ENCODE assay signal across 8 cellular contexts in the genomic region with DNA sequence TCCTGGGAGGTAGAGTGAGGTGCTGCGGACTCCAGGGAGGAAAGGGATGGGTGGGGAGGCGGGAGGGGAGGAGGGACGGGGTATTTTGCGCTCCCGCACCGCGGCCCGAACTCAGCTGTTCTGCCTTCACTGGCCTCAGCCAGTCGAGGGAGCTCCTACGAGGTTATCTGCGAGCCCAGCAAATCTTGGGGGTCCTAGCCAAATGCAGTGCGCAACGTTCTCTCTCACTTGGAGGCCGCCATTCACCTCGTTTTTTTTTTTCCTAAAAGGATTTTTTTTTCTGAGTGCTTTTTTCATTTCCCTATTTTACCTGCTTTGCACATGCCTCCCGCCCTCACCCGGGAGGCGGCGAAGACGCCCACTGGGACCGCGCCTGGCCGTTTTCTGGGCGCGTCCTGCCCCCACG. TPM values are rescaled to one million over a fixed set of nuclear protein-coding genes. Genes with fewer than 3 reads are reported as not detected.
A peak's percentile ranks its signal among the peaks of the same experiment; 100 is the strongest.
DNase-seq lines count a peak whose midpoint lies in the region; ATAC-seq, FAIRE-seq and TF ChIP-seq lines count a peak whose summit lies in the region.

No MANE protein-coding gene starts in this region.

- H3K9me3 ChIP-seq in Caco-2, result no peaks in the 10 kb centered on the region
- H3K9me3 ChIP-seq in Karpas-422 (ENCODE audit: low read length), result no peaks in the 10 kb centered on the region
- H3K9me3 ChIP-seq in naive thymus-derived CD4-positive, alpha-beta T cell (ENCODE audit: control insufficient read depth in 2 of 3, low read length in 3 of 3), result no peaks in the 10 kb centered on the region

- H3K36me3 Mint-ChIP-seq in Caco-2 (ENCODE audit: insufficient read depth, unreplicated experiment), result peaks cover 47% of the 10 kb centered on the region
- peaks cover 0 to 10% (median 0%) of the 10 kb centered on the region in 5 donors for H3K36me3 Mint-ChIP-seq in naive thymus-derived CD4-positive, alpha-beta T cell

- DNase-seq in Caco-2 (no peak), Karpas-422 (no peak), choroid plexus epithelial cell (ENCODE audit: low read depth) (peak; percentile 9), SKM-1 treated with dmso at 0.1 percent for 144 hours (lab: John Stamatoyannopoulos, UW; ENCODE audit: unreplicated experiment) (no peak), UCSD-AML1 (lab: John Stamatoyannopoulos, UW; ENCODE audit: unreplicated experiment) (no peak), RCC 7860 (ENCODE audit: low spot score) (no peak)
- DNase-seq in naive thymus-derived CD4-positive, alpha-beta T cell, result peak in 3 of 9 donors; percentile 8 to 27 (median 8)

- H3K27me3 Mint-ChIP-seq in Caco-2 (ENCODE audit: insufficient read depth, unreplicated experiment), result no peaks in the 10 kb centered on the region
- peaks cover 26 to 58% (median 36%) of the 10 kb centered on the region in 5 donors for H3K27me3 Mint-ChIP-seq in naive thymus-derived CD4-positive, alpha-beta T cell

- peak overlapping the region; percentile 87 for H3K9ac ChIP-seq in Karpas-422 (ENCODE audit: low read length)

- peaks cover 34% of the 10 kb centered on the region for H4K20me1 ChIP-seq in Karpas-422 (ENCODE audit: insufficient read depth, low read depth, low read length)

- H3K4me3 Mint-ChIP-seq in Caco-2 (ENCODE audit: unreplicated experiment), result peak overlapping the region; percentile 93
- H3K4me3 Mint-ChIP-seq in naive thymus-derived CD4-positive, alpha-beta T cell, result peak overlapping the region; percentile 86 to 96 (median 89)

- no peaks in the 10 kb centered on the region for H3K9me3 Mint-ChIP-seq in Caco-2 (ENCODE audit: unreplicated experiment)
- H3K9me3 Mint-ChIP-seq in naive thymus-derived CD4-positive, alpha-beta T cell, result no peaks in the 10 kb centered on the region

- CTCF ChIA-PET in Caco-2 (lab: Charles Lee), result interaction anchor here (1.1 to 1.5 kb wide), 2 partner anchors 13 to 314 kb away, joined by 3 to 5 read pairs; no protein-coding TSS in a partner anchor
- CTCF ChIA-PET in naive thymus-derived CD4-positive, alpha-beta T cell (lab: Charles Lee), result interaction anchor here (0.6 to 0.7 kb wide), 2 partner anchors 24 to 316 kb away, joined by 3 to 4 read pairs; no protein-coding TSS in a partner anchor

- H3K4me3 ChIP-seq in Caco-2 (ENCODE audit: low read depth, low read length) (peak overlapping the region; percentile 99), Karpas-422 (ENCODE audit: low read length) (peak overlapping the region; percentile 97), choroid plexus epithelial cell (ENCODE audit: low read depth, low read length) (peak overlapping the region; percentile 86)
- H3K4me3 ChIP-seq in naive thymus-derived CD4-positive, alpha-beta T cell (ENCODE audit: low read length), result peak overlapping the region; percentile 87

- H3K79me2 ChIP-seq in Karpas-422 (ENCODE audit: low read length), result peaks cover 38% of the 10 kb centered on the region

- TF ChIP-seq CTCF in Caco-2 (IDR thresholded peaks at IDR 0.05; ENCODE audit: insufficient read depth in 1 of 2, low read depth in 1 of 2, low read length in 1 of 2, severe bottlenecking in 1 of 2, unreplicated experiment in 1 of 2) (no peak), choroid plexus epithelial cell (conservative IDR thresholded peaks at IDR 0.05; ENCODE audit: low read depth, low read length) (no peak)

- H3K4me1 ChIP-seq in Caco-2 (no peaks in the 10 kb centered on the region), Karpas-422 (ENCODE audit: low read length) (peaks cover 70% of the 10 kb centered on the region)
- peaks cover 19 to 35% of the 10 kb centered on the region in 2 donors for H3K4me1 ChIP-seq in naive thymus-derived CD4-positive, alpha-beta T cell (ENCODE audit: control insufficient read depth in 2 of 2, insufficient read depth in 2 of 2, low read length in 2 of 2)

- no peak overlapping the region for H3K27ac Mint-ChIP-seq in Caco-2 (ENCODE audit: unreplicated experiment)
- H3K27ac Mint-ChIP-seq in naive thymus-derived CD4-positive, alpha-beta T cell, result peak overlapping the region in 2 of 9 donors; percentile 67 to 78

- H3K36me3 ChIP-seq in Caco-2 (ENCODE audit: control insufficient read depth, insufficient read depth, low read length) (peaks cover 1% of the 10 kb centered on the region; the same call in 1 of the 2 replicates), Karpas-422 (ENCODE audit: insufficient read depth, low read length) (peaks cover 15% of the 10 kb centered on the region)
- peaks cover 0 to 6% (median 0%) of the 10 kb centered on the region in 3 experiments for H3K36me3 ChIP-seq in naive thymus-derived CD4-positive, alpha-beta T cell (ENCODE audit: control insufficient read depth in 2 of 3, insufficient read depth in 3 of 3, low read length in 3 of 3)

- H3K9me2 ChIP-seq in Karpas-422 (replicated peaks; ENCODE audit: insufficient read depth, low read length), result no peaks in the 10 kb centered on the region

- H3K27ac ChIP-seq in Karpas-422 (ENCODE audit: low read length), result peak overlapping the region; percentile 76
- peak overlapping the region; percentile 25 for H3K27ac ChIP-seq in naive thymus-derived CD4-positive, alpha-beta T cell (ENCODE audit: low read depth, low read length)

- POLR2A ChIA-PET in Caco-2 (lab: Charles Lee), result no interaction called here
- POLR2A ChIA-PET in naive thymus-derived CD4-positive, alpha-beta T cell (lab: Charles Lee), result interaction anchor here (1.2 to 1.5 kb wide), 2 partner anchors 14 to 38 kb away, joined by 4 to 7 read pairs; no protein-coding TSS in a partner anchor

- peaks cover 11% of the 10 kb centered on the region for H3K4me1 Mint-ChIP-seq in Caco-2 (ENCODE audit: low read depth, unreplicated experiment)
- H3K4me1 Mint-ChIP-seq in naive thymus-derived CD4-positive, alpha-beta T cell, result peaks cover 25 to 52% (median 32%) of the 10 kb centered on the region in 7 donors

- H2AFZ ChIP-seq in Karpas-422 (ENCODE audit: low read length), result peak overlapping the region; percentile 36; the same call in 1 of the 2 replicates

- BruUV-seq in Caco-2 (replicated peaks; lab: Mats Ljungman, UMichigan), result TSS peak; percentile 47

- ATAC-seq in naive thymus-derived CD4-positive, alpha-beta T cell, result no peak
- ATAC-seq in GM21825 (IDR thresholded peaks at IDR 0.05; ENCODE audit: unreplicated experiment), result no peak

- FAIRE-seq in RCC 7860 (lab: Jason Lieb, UNC), result no peak

- H3K27me3 ChIP-seq in Caco-2 (replicated peaks; ENCODE audit: control insufficient read depth, insufficient read depth, low read length), result no peaks in the 10 kb centered on the region
- H3K27me3 ChIP-seq in Karpas-422 (ENCODE audit: low read length), result no peaks in the 10 kb centered on the region; the same call in 1 of the 2 replicates
- peaks cover 0 to 16% of the 10 kb centered on the region in 2 donors for H3K27me3 ChIP-seq in naive thymus-derived CD4-positive, alpha-beta T cell (ENCODE audit: control insufficient read depth in 2 of 2, insufficient read depth in 2 of 2, low read length in 2 of 2)

- intact Hi-C loops in Caco-2 (cut with micrococcal nuclease; ENCODE audit: unreplicated experiment), result loop anchor here (5.0 kb wide), 3 partner anchors 57 to 577 kb away; no protein-coding TSS in a partner anchor
- intact Hi-C loops in naive thymus-derived CD4-positive, alpha-beta T cell (cut with micrococcal nuclease), result loop anchor here (1.0 to 10.0 kb wide), 16 partner anchors 15 to 1642 kb away; a partner anchor contains a TSS

- peak overlapping the region; percentile 92 for H3K4me2 ChIP-seq in Karpas-422 (ENCODE audit: low read depth, low read length, poor library complexity, severe bottlenecking)

RNA-seq across cellular contexts. Expression of a gene that starts 0.9 kb away (rescaled TPM):
- total RNA-seq in Caco-2 (2022), result 27.7 and 28.9 TPM in 2 replicates
- 29.7 and 51.9 TPM in 2 replicates for total RNA-seq in Karpas-422 (2014; rRNA removed; shearing (Covaris generic); ENCODE audit: low replicate concordance)
- total RNA-seq in naive thymus-derived CD4-positive, alpha-beta T cell, result 10 to 100 TPM; 33.1 to 67.6 (median 39.0) TPM
- polyA plus RNA-seq in naive thymus-derived CD4-positive, alpha-beta T cell, result 10 to 100 TPM; 12.3 to 13.7 TPM
